In genomic region chr19:12782424-12783225, GRCh38 we compare ENCODE assay signal across 8 cellular contexts. TPM values are rescaled to one million over a fixed set of nuclear protein-coding genes. Genes with fewer than 3 reads are reported as not detected.
DNase-seq lines count a peak whose midpoint lies in the region; ATAC-seq and TF ChIP-seq lines count a peak whose summit lies in the region.

No MANE protein-coding gene starts in this region.

- H3K9me3 Mint-ChIP-seq in activated CD8-positive, alpha-beta T cell treated with anti-CD3 and anti-CD28 coated beads for 36 hours, result no peaks in the 10 kb centered on the region
- no peaks in the 10 kb centered on the region for H3K9me3 Mint-ChIP-seq in memory B cell

- intact Hi-C loops in activated CD8-positive, alpha-beta T cell treated with anti-CD3 and anti-CD28 coated beads for 36 hours (cut with micrococcal nuclease), result no loop called here

- H3K36me3 Mint-ChIP-seq in activated CD8-positive, alpha-beta T cell treated with anti-CD3 and anti-CD28 coated beads for 36 hours (ENCODE audit: low read depth), result no peaks in the 10 kb centered on the region
- no peaks in the 10 kb centered on the region for H3K36me3 Mint-ChIP-seq in memory B cell

- peaks cover 31% of the 10 kb centered on the region for H3K4me1 Mint-ChIP-seq in activated CD8-positive, alpha-beta T cell treated with anti-CD3 and anti-CD28 coated beads for 36 hours (ENCODE audit: low read depth)
- H3K4me1 Mint-ChIP-seq in memory B cell, result peaks cover 17% of the 10 kb centered on the region

- DNase-seq in G401 (ENCODE audit: low spot score), result peak; percentile 93
- DNase-seq in NCI-H748 (lab: John Stamatoyannopoulos, UW; ENCODE audit: unreplicated experiment), result peak; percentile 78
- peak; percentile 93 for DNase-seq in activated CD8-positive, alpha-beta T cell treated with anti-CD3 and anti-CD28 coated beads for 36 hours
- DNase-seq in effector CD4-positive, alpha-beta T cell, result peak; percentile 95
- DNase-seq in memory B cell (ENCODE audit: low spot score in 2 of 2), result peak; percentile 93
- DNase-seq in stimulated activated CD4-positive, alpha-beta T cell treated with anti-CD3 and anti-CD28 coated beads, TNF-alpha, amount 100 ng/mL, for 48 hours (ENCODE audit: low read depth in 3 of 3), result peak in 2 of 3 donors; percentile 71 to 89
- no peak for DNase-seq in NCI-H187 treated with DMSO at 0.1 percent for 48 hours (lab: John Stamatoyannopoulos, UW)

- ATAC-seq in HG02884 (IDR thresholded peaks at IDR 0.05; ENCODE audit: unreplicated experiment) (peak; percentile 30), memory B cell (ENCODE audit: low read depth) (peak; percentile 55)
- peak; percentile 43 for ATAC-seq in activated CD8-positive, alpha-beta T cell treated with anti-CD3 and anti-CD28 coated beads for 36 hours

- POLR2A ChIA-PET in activated CD8-positive, alpha-beta T cell treated with anti-CD3 and anti-CD28 coated beads for 36 hours (lab: Charles Lee), result interaction anchor here (0.6 to 3.9 kb wide), 12 partner anchors 8 to 1044 kb away, joined by 3 to 97 read pairs (median 4); partner anchors contain the start of genes CALR, GET3, JUNB and PRDX2

- in situ Hi-C loops in G401 (cut with HindIII; ENCODE audit: low sequenced_read_pairs), result no loop called here

- no peak for TF ChIP-seq CTCF in activated CD8-positive, alpha-beta T cell treated with anti-CD3 and anti-CD28 coated beads for 36 hours (IDR thresholded peaks at IDR 0.05)

- CTCF ChIA-PET in activated CD8-positive, alpha-beta T cell treated with anti-CD3 and anti-CD28 coated beads for 36 hours (lab: Charles Lee), result interaction anchor here (0.7 to 9.2 kb wide), 6 partner anchors 14 to 115 kb away, joined by 3 to 326 read pairs (median 3); partner anchors contain the start of genes JUNB, PRDX2 and THSD8

- H3K4me3 Mint-ChIP-seq in activated CD8-positive, alpha-beta T cell treated with anti-CD3 and anti-CD28 coated beads for 36 hours, result peak overlapping the region; percentile 75
- peak overlapping the region; percentile 84 for H3K4me3 Mint-ChIP-seq in memory B cell

- H3K27me3 Mint-ChIP-seq in activated CD8-positive, alpha-beta T cell treated with anti-CD3 and anti-CD28 coated beads for 36 hours, result no peaks in the 10 kb centered on the region
- no peaks in the 10 kb centered on the region for H3K27me3 Mint-ChIP-seq in memory B cell

- H3K27ac Mint-ChIP-seq in activated CD8-positive, alpha-beta T cell treated with anti-CD3 and anti-CD28 coated beads for 36 hours, result no peak overlapping the region
- H3K27ac Mint-ChIP-seq in memory B cell, result no peak overlapping the region

RNA-seq across cellular contexts. Expression of gene HOOK2, which starts 7.3 kb away (rescaled TPM):
- total RNA-seq in G401 (2014; rRNA removed; shearing (Covaris generic)), result 19.4 and 20.2 TPM in 2 replicates
- 10 to 100 TPM; 17.3 to 18.4 TPM for total RNA-seq in activated CD8-positive, alpha-beta T cell treated with anti-CD3 and anti-CD28 coated beads for 36 hours

RNA-seq across cellular contexts. Expression of gene JUNB, which starts 8.7 kb away (rescaled TPM):
- 28.3 and 35.9 TPM in 2 replicates for total RNA-seq in G401 (2014; rRNA removed; shearing (Covaris generic))
- total RNA-seq in activated CD8-positive, alpha-beta T cell treated with anti-CD3 and anti-CD28 coated beads for 36 hours, result 100 to 1,000 TPM; 292 to 299 TPM

RNA-seq across cellular contexts. Expression of gene PRDX2, which starts 19.0 kb away (rescaled TPM):
- total RNA-seq in G401 (2014; rRNA removed; shearing (Covaris generic)), result 290 and 300 TPM in 2 replicates
- total RNA-seq in activated CD8-positive, alpha-beta T cell treated with anti-CD3 and anti-CD28 coated beads for 36 hours, result 100 to 1,000 TPM; 251 to 262 TPM

RNA-seq across cellular contexts. Expression of gene THSD8, which starts 19.2 kb away (rescaled TPM):
- total RNA-seq in G401 (2014; rRNA removed; shearing (Covaris generic)), result not detected in 2 replicates
- total RNA-seq in activated CD8-positive, alpha-beta T cell treated with anti-CD3 and anti-CD28 coated beads for 36 hours, result 10 to 100 TPM; 31.1 to 36.2 TPM

RNA-seq across cellular contexts. Expression of gene RNASEH2A, which starts 23.8 kb away (rescaled TPM):
- 69.1 and 124 TPM in 2 replicates for total RNA-seq in G401 (2014; rRNA removed; shearing (Covaris generic))
- total RNA-seq in activated CD8-positive, alpha-beta T cell treated with anti-CD3 and anti-CD28 coated beads for 36 hours, result 10 to 100 TPM; 40.3 to 44.1 TPM
